8 cellular contexts compared by ENCODE assay signal in genomic region chr10:88835095-88835909, GRCh38. TPM values are rescaled to one million over a fixed set of nuclear protein-coding genes. Genes with fewer than 3 reads are reported as not detected.
A peak's percentile ranks its signal among the peaks of the same experiment; 100 is the strongest.
DNase-seq lines count a peak whose midpoint lies in the region; ATAC-seq and TF ChIP-seq lines count a peak whose summit lies in the region.

No MANE protein-coding gene starts in this region.

- H3K4me3 ChIP-seq in choroid plexus epithelial cell (ENCODE audit: low read depth, low read length), result no peak overlapping the region

- DNase-seq in AML-193 (lab: John Stamatoyannopoulos, UW) (peak; percentile 81 to 88), GM19238 (ENCODE audit: insufficient read length, low spot score) (peak; percentile 23), NCI-H510A (lab: John Stamatoyannopoulos, UW) (peak; percentile 73), choroid plexus epithelial cell (ENCODE audit: low read depth) (peak; percentile 93), left lobe of liver (ENCODE audit: low spot score) (peak; percentile 86)
- peak; percentile 82 to 84 for DNase-seq in activated CD4-positive, alpha-beta T cell treated with anti-CD3 and anti-CD28 coated beads for 24 hours (ENCODE audit: low read depth in 2 of 2)
- peak; percentile 77 to 84 for DNase-seq in stimulated activated CD4-positive, alpha-beta T cell treated with anti-CD3 and anti-CD28 coated beads, Interleukin-4, amount 100 ng/mL, for 48 hours (ENCODE audit: low read depth in 2 of 2)

- peak; percentile 89 for ATAC-seq in HG03378 (IDR thresholded peaks at IDR 0.05; ENCODE audit: unreplicated experiment)
- ATAC-seq in left lobe of liver, result peak; percentile 97

- peak; percentile 92 for TF ChIP-seq CTCF in choroid plexus epithelial cell (conservative IDR thresholded peaks at IDR 0.05; ENCODE audit: low read depth, low read length)

RNA-seq across cellular contexts. Expression of gene ANKRD22, which starts 16.3 kb away (rescaled TPM):
- not detected for total RNA-seq in left lobe of liver

RNA-seq across cellular contexts. Expression of gene LIPM, which starts 32.8 kb away (rescaled TPM):
- not detected for total RNA-seq in left lobe of liver

RNA-seq across cellular contexts. Expression of gene STAMBPL1, which starts 44.7 kb away (rescaled TPM):
- total RNA-seq in left lobe of liver, result 1.8 TPM

Comparison
In these comparisons a context has a peak if more than half of its experiments do, and no peak if none do; other contexts are left out.
1. DNase-seq: peak in every context shown above with its lines; median percentile 93 in choroid plexus epithelial cell; 86 in left lobe of liver; 84 in AML-193; 83 in activated CD4-positive, alpha-beta T cell treated with anti-CD3 and anti-CD28 coated beads for 24 hours; 80 in stimulated activated CD4-positive, alpha-beta T cell treated with anti-CD3 and anti-CD28 coated beads, Interleukin-4, amount 100 ng/mL, for 48 hours; 73 in NCI-H510A; 23 in GM19238.